Comparison of ENCODE assay signal across 12 cellular contexts in the genomic region with DNA sequence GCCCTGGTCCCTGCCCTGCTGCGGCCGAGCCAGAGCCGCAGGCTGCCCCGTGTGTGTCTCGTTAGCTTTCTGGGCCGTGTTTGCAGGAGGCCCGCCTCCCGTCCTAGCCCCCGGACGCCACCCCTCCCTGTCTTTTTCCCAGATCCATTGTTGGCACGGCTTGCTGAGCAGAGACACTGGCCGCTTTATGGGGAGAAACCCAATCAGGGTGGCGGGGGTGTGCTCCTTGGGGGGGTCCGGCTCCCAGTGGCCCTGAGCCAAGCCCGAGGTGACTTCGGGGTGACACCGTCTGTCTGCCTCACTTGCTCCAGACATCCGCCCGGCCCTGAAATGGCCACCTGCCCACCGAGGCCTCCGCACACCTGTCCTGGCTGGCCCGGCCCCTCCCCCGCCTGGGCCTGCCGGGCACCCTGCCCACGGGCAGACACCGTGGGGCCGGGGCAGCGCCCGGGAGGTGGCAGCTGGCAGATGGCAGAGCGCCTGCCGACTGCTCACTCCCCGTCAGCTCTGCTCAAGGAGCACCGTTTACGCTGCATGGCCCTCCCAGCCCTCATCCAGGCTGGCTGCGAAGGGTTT. TPM values are rescaled to one million over a fixed set of nuclear protein-coding genes. Genes with fewer than 3 reads are reported as not detected.
A peak's percentile ranks its signal among the peaks of the same experiment; 100 is the strongest.
DNase-seq lines count a peak whose midpoint lies in the region; ATAC-seq, FAIRE-seq and TF ChIP-seq lines count a peak whose summit lies in the region.
"Had no signal": no experiment of that assay in that cellular context is flagged by ENCODE, and none has a peak within 500 bp of the region (broad histone marks: within the 10 kb centered on the region; RNA-seq: fewer than 3 reads in every experiment).

No MANE protein-coding gene starts in this region.

- FAIRE-seq in islet of Langerhans (lab: Jason Lieb, UNC), result peak; percentile 30

- DNase-seq in adrenal gland (peak; percentile 71 to 88 (median 82)), spleen (no peak), foreskin keratinocyte (no peak), HuH-7 (ENCODE audit: low spot score) (no peak)
- DNase-seq in activated T-cell treated with anti-CD3 and anti-CD28 coated beads, Interleukin-2, amount 50 U/mL, for 1 hour, result no peak
- DNase-seq in activated CD4-positive, alpha-beta T cell treated with anti-CD3 and anti-CD28 coated beads, Interleukin-2, amount 10 ng/mL, durations not matched to agents 7 days and 5 days, result no peak
- DNase-seq: activated CD4-positive, CD25-positive, alpha-beta regulatory T cell treated with anti-CD3 and anti-CD28 coated beads, Interleukin-2, amount 50 U/mL, for 72 hours; trophoblast cell had no signal

- TF ChIP-seq CTCF in adrenal gland (IDR thresholded peaks at IDR 0.05), result no peak
- TF ChIP-seq CTCF in spleen (IDR thresholded peaks at IDR 0.05 in 8 of 11, conservative IDR thresholded peaks at IDR 0.05 in 3 of 11), result no peak
- TF ChIP-seq CTCF in foreskin keratinocyte (conservative IDR thresholded peaks at IDR 0.05), result no peak

- peaks cover 2% of the 10 kb centered on the region for H3K36me3 Mint-ChIP-seq in activated CD4-positive, alpha-beta T cell treated with anti-CD3 and anti-CD28 coated beads, Interleukin-2, amount 10 ng/mL, durations not matched to agents 7 days and 5 days (ENCODE audit: low read depth)

- peak overlapping the region; percentile 72 to 95 (median 85) for H3K27ac ChIP-seq in adrenal gland
- peak overlapping the region in 7 of 8 donors; percentile 38 to 98 (median 84) for H3K27ac ChIP-seq in spleen
- no peak overlapping the region for H3K27ac ChIP-seq in foreskin keratinocyte

- no peak overlapping the region for H3K4me3 Mint-ChIP-seq in activated CD4-positive, alpha-beta T cell treated with anti-CD3 and anti-CD28 coated beads, Interleukin-2, amount 10 ng/mL, durations not matched to agents 7 days and 5 days
- H3K4me3 Mint-ChIP-seq: dendritic cell treated with granulocyte-macrophage colony-stimulating factor and Interleukin-4, amounts not matched to agents 40 ng/mL and 50 ng/mL, for 4 days; neural crest cell had no signal

- H3K4me1 ChIP-seq in adrenal gland (replicated peaks in 1 of 2), result peaks cover 78 to 97% of the 10 kb centered on the region in 2 donors
- peaks cover 45 to 99% (median 92%) of the 10 kb centered on the region in 6 donors for H3K4me1 ChIP-seq in spleen
- peaks cover 19% of the 10 kb centered on the region for H3K4me1 ChIP-seq in foreskin keratinocyte

- no peak overlapping the region for H3K27ac Mint-ChIP-seq in activated CD4-positive, alpha-beta T cell treated with anti-CD3 and anti-CD28 coated beads, Interleukin-2, amount 10 ng/mL, durations not matched to agents 7 days and 5 days
- H3K27ac Mint-ChIP-seq: dendritic cell treated with granulocyte-macrophage colony-stimulating factor and Interleukin-4, amounts not matched to agents 40 ng/mL and 50 ng/mL, for 4 days had no signal

- CTCF ChIA-PET in activated CD4-positive, alpha-beta T cell treated with anti-CD3 and anti-CD28 coated beads, Interleukin-2, amount 10 ng/mL, durations not matched to agents 7 days and 5 days (lab: Charles Lee), result interaction anchor here (1.4 to 1.8 kb wide), 2 partner anchors 19 to 101 kb away, joined by 4 to 7 read pairs; no protein-coding TSS in a partner anchor

- H3K36me3 ChIP-seq in adrenal gland (replicated peaks in 1 of 2) (peaks cover 0 to 61% of the 10 kb centered on the region in 2 donors), spleen (peaks cover 0 to 100% (median 55%) of the 10 kb centered on the region in 6 donors)

- no peak overlapping the region for H3K4me3 ChIP-seq in adrenal gland
- H3K4me3 ChIP-seq in spleen, result no peak overlapping the region

- intact Hi-C loops in adrenal gland (cut with DNase I), result no loop called here
- intact Hi-C loops in spleen (cut with DNase I; ENCODE audit: low total_unique reads), result no loop called here

- ATAC-seq in foreskin keratinocyte, result no peak

- H3K9me3 ChIP-seq in adrenal gland (replicated peaks in 1 of 3), result no peaks in the 10 kb centered on the region
- H3K9me3 ChIP-seq in spleen, result no peaks in the 10 kb centered on the region

- TF ChIP-seq RAD21 in Ishikawa (IDR thresholded peaks at IDR 0.05; ENCODE audit: low read depth), result no peak

- H3K9me3 Mint-ChIP-seq in activated CD4-positive, alpha-beta T cell treated with anti-CD3 and anti-CD28 coated beads, Interleukin-2, amount 10 ng/mL, durations not matched to agents 7 days and 5 days, result no peaks in the 10 kb centered on the region
- H3K9me3 Mint-ChIP-seq: dendritic cell treated with granulocyte-macrophage colony-stimulating factor and Interleukin-4, amounts not matched to agents 40 ng/mL and 50 ng/mL, for 4 days; neural crest cell had no signal

- peak; percentile 92 for TF ChIP-seq EP300 in Ishikawa (IDR thresholded peaks at IDR 0.05; ENCODE audit: borderline replicate concordance)

- H3K27me3 ChIP-seq in adrenal gland, result no peaks in the 10 kb centered on the region
- no peaks in the 10 kb centered on the region for H3K27me3 ChIP-seq in spleen (replicated peaks in 1 of 7)
- H3K27me3 ChIP-seq in foreskin keratinocyte, result no peaks in the 10 kb centered on the region

- 26 to 36% (median 31%) methylated on average over 15 to 35 of the region's 35 CpGs for WGBS in adrenal gland, 4 donors
- 49 to 87% (median 75%) methylated on average over 19 to 35 of the region's 35 CpGs for WGBS in spleen, 5 donors

- POLR2A ChIA-PET in activated CD4-positive, alpha-beta T cell treated with anti-CD3 and anti-CD28 coated beads, Interleukin-2, amount 10 ng/mL, durations not matched to agents 7 days and 5 days (lab: Charles Lee), result no interaction called here

- H3K27me3 Mint-ChIP-seq in activated CD4-positive, alpha-beta T cell treated with anti-CD3 and anti-CD28 coated beads, Interleukin-2, amount 10 ng/mL, durations not matched to agents 7 days and 5 days, result no peaks in the 10 kb centered on the region
- H3K27me3 Mint-ChIP-seq: dendritic cell treated with granulocyte-macrophage colony-stimulating factor and Interleukin-4, amounts not matched to agents 40 ng/mL and 50 ng/mL, for 4 days had no signal

- no peaks in the 10 kb centered on the region for H3K4me1 Mint-ChIP-seq in activated CD4-positive, alpha-beta T cell treated with anti-CD3 and anti-CD28 coated beads, Interleukin-2, amount 10 ng/mL, durations not matched to agents 7 days and 5 days

- peak in 1 of 2 donors; percentile 55 for TF ChIP-seq POLR2A in adrenal gland (IDR thresholded peaks at IDR 0.05)
- TF ChIP-seq POLR2A in spleen (IDR thresholded peaks at IDR 0.05), result no peak

TF ChIP-seq in Ishikawa, 13 proteins besides CTCF, POLR2A, EP300 and RAD21 (continues in another document):
- TF ChIP-seq TEAD4 (IDR thresholded peaks at IDR 0.05) (peak; percentile 53; the same call in 1 of the 2 replicates), CREB1 (IDR thresholded peaks at IDR 0.05; ENCODE audit: low read depth) (no peak), NFIC (IDR thresholded peaks at IDR 0.05) (peak; percentile 97), EGR1 (IDR thresholded peaks at IDR 0.05) (peak; percentile 72), ZBTB7A (IDR thresholded peaks at IDR 0.05; ENCODE audit: low read depth) (no peak; the same call in 1 of the 2 replicates), TCF12 (IDR thresholded peaks at IDR 0.05; ENCODE audit: low read depth) (peak; percentile 96), CEBPB (IDR thresholded peaks at IDR 0.05) (peak; percentile 11; the same call in 1 of the 2 replicates), YY1 (IDR thresholded peaks at IDR 0.05; ENCODE audit: low read depth) (peak; percentile 58; the same call in 1 of the 2 replicates)
- TF ChIP-seq, protein P1, sequence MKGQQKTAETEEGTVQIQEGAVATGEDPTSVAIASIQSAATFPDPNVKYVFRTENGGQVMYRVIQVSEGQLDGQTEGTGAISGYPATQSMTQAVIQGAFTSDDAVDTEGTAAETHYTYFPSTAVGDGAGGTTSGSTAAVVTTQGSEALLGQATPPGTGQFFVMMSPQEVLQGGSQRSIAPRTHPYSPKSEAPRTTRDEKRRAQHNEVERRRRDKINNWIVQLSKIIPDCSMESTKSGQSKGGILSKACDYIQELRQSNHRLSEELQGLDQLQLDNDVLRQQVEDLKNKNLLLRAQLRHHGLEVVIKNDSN (IDR thresholded peaks at IDR 0.05), result peak; percentile 30; the same call in 1 of the 2 replicates
- TF ChIP-seq, protein P2, sequence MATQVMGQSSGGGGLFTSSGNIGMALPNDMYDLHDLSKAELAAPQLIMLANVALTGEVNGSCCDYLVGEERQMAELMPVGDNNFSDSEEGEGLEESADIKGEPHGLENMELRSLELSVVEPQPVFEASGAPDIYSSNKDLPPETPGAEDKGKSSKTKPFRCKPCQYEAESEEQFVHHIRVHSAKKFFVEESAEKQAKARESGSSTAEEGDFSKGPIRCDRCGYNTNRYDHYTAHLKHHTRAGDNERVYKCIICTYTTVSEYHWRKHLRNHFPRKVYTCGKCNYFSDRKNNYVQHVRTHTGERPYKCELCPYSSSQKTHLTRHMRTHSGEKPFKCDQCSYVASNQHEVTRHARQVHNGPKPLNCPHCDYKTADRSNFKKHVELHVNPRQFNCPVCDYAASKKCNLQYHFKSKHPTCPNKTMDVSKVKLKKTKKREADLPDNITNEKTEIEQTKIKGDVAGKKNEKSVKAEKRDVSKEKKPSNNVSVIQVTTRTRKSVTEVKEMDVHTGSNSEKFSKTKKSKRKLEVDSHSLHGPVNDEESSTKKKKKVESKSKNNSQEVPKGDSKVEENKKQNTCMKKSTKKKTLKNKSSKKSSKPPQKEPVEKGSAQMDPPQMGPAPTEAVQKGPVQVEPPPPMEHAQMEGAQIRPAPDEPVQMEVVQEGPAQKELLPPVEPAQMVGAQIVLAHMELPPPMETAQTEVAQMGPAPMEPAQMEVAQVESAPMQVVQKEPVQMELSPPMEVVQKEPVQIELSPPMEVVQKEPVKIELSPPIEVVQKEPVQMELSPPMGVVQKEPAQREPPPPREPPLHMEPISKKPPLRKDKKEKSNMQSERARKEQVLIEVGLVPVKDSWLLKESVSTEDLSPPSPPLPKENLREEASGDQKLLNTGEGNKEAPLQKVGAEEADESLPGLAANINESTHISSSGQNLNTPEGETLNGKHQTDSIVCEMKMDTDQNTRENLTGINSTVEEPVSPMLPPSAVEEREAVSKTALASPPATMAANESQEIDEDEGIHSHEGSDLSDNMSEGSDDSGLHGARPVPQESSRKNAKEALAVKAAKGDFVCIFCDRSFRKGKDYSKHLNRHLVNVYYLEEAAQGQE (IDR thresholded peaks at IDR 0.05; ENCODE audit: low read depth), result no peak
- TF ChIP-seq, protein P3, sequence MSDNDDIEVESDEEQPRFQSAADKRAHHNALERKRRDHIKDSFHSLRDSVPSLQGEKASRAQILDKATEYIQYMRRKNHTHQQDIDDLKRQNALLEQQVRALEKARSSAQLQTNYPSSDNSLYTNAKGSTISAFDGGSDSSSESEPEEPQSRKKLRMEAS (IDR thresholded peaks at IDR 0.05), result no peak; the same call in 1 of the 2 replicates

RNA-seq across cellular contexts. Expression of a gene that starts 43.1 kb away (rescaled TPM):
- total RNA-seq in adrenal gland (100 to 1,000 TPM in 1 of 8 donors, 10 to 100 TPM in 7; 27.6 to 208 (median 41.7) TPM), spleen (10 to 100 TPM; 21.2 to 40.9 (median 24.8) TPM), foreskin keratinocyte (9.1 and 10.0 TPM in 2 replicates)
- polyA plus RNA-seq in adrenal gland (10 to 100 TPM in 1 of 3 donors, 1 to 10 TPM in 2; 5.1 to 17.0 (median 8.4) TPM), spleen (1 to 10 TPM; 2.0 to 5.8 (median 2.4) TPM), foreskin keratinocyte (2.1 and 3.2 TPM in 2 replicates)
- total RNA-seq in activated CD4-positive, alpha-beta T cell treated with anti-CD3 and anti-CD28 coated beads, Interleukin-2, amount 10 ng/mL, durations not matched to agents 7 days and 5 days, result 1 to 10 TPM; 9.5 to 9.7 TPM

Comparison
In these comparisons a context has a peak if more than half of its experiments do, and no peak if none do; other contexts are left out.
1. DNase-seq: peak in adrenal gland (7 of 7); none in spleen (single experiment), activated T-cell treated with anti-CD3 and anti-CD28 coated beads, Interleukin-2, amount 50 U/mL, for 1 hour (single experiment), foreskin keratinocyte (0 of 2), activated CD4-positive, alpha-beta T cell treated with anti-CD3 and anti-CD28 coated beads, Interleukin-2, amount 10 ng/mL, durations not matched to agents 7 days and 5 days (single experiment) and HuH-7 (single experiment).